ENCODE assay signal across 20 cellular contexts in the genomic region with DNA sequence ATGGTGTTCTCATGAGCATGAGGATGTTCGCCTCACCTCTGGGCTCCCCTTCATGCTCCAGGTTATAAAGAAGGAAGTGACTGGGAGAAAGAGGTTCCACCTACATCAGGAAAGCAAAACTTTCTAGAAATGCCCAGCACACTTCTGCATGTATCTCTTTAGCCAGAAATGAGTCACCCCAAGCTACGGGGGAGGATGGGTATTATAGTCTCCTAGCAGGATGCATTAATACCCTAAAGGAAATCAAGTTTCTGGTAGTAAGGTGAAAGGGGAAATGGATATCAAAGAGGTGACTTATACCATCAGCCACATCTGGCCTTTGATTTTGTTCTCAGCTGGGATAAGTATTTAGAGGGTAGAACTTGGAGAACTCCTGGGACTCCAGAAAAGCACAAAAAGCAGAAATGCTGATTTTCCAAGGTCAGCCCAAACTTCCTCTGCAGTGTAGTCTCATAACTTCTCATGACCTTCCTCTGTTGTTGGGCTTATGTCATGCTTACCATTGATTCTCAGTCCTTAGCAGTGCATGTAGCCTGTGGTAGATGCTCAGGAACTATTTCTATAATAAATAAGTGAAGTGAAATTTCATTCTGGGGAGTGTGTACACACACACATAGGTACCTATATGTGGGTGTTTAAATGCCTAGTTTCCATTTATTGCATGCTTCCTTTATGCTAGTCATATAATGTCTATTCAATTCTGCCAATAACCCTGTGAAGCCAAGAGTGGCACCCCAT.
DNase-seq lines count a peak whose midpoint lies in the region; ATAC-seq, FAIRE-seq and TF ChIP-seq lines count a peak whose summit lies in the region.
"Had no signal": no experiment of that assay in that cellular context is flagged by ENCODE, and none has a peak within 500 bp of the region (broad histone marks: within the 10 kb centered on the region; RNA-seq: fewer than 3 reads in every experiment).

No MANE protein-coding gene starts in this region.

- no peak overlapping the region for H3K4me3 Mint-ChIP-seq in astrocyte (ENCODE audit: unreplicated experiment)
- H3K4me3 Mint-ChIP-seq: CD4-positive, alpha-beta T cell had no signal

- 0 out of 2 replicates have a peak, but pooled peaks cover 5% of the 10 kb centered on the region for H3F3A ChIP-seq in Loucy (ENCODE audit: low read depth)

- H3K9me3 ChIP-seq in Loucy (ENCODE audit: insufficient read depth, low read depth, low read length) (no peaks in the 10 kb centered on the region), astrocyte (ENCODE audit: insufficient read depth, low read depth, low read length) (no peaks in the 10 kb centered on the region)
- H3K9me3 ChIP-seq: SK-N-SH had no signal

- H3K36me3 Mint-ChIP-seq in astrocyte (ENCODE audit: low read depth, unreplicated experiment): no peaks in the 10 kb centered on the region

- H3K79me2 ChIP-seq in Loucy (ENCODE audit: insufficient read depth, low read length) (no peaks in the 10 kb centered on the region), astrocyte (ENCODE audit: insufficient read depth, low read length) (no peaks in the 10 kb centered on the region)

- H3K4me1 ChIP-seq in Loucy (ENCODE audit: insufficient read depth, low read length, poor library complexity, severe bottlenecking) (peaks cover 17% of the 10 kb centered on the region), astrocyte (ENCODE audit: insufficient read depth, low read length) (peaks cover 3% of the 10 kb centered on the region)

- no peak for ATAC-seq in Right ventricle myocardium superior (ENCODE audit: poor library complexity)

- peak; percentile 6 for DNase-seq in EL
- no peak for DNase-seq in astrocyte (ENCODE audit: low read depth)
- DNase-seq in kidney tubule cell (ENCODE audit: low spot score): peak; percentile 58
- DNase-seq in GM19238 (ENCODE audit: insufficient read length, low spot score): no peak
- DNase-seq in iPS-NIHi7 (ENCODE audit: extremely low spot score): no peak
- no peak for DNase-seq in Right ventricle myocardium superior
- DNase-seq: CD4-positive, alpha-beta T cell; COR-L47; GF-D8; H7; Kasumi-1; NCI-H1105 treated with DMSO at 0.1 percent for 48 hours; NCI-H2081; NCI-H2171; NCI-H524 treated with DMSO at 0.1 percent for 48 hours; OCI-M1; RPMI8226; SIG-M5; SK-N-SH had no signal

- no peaks in the 10 kb centered on the region for H3K27me3 ChIP-seq in Loucy (ENCODE audit: insufficient read depth, low read length, poor library complexity, severe bottlenecking)
- no peaks in the 10 kb centered on the region for H3K27me3 ChIP-seq in astrocyte (ENCODE audit: insufficient read depth, low read length)

- H4K20me1 ChIP-seq in Loucy (ENCODE audit: insufficient read depth, low read length, poor library complexity, severe bottlenecking): no peaks in the 10 kb centered on the region
- H4K20me1 ChIP-seq in astrocyte (ENCODE audit: insufficient read depth, low read length): no peaks in the 10 kb centered on the region

- peak overlapping the region; percentile 11 for H3K27ac Mint-ChIP-seq in astrocyte (ENCODE audit: unreplicated experiment)
- H3K27ac Mint-ChIP-seq: CD4-positive, alpha-beta T cell had no signal

- H3K9me3 Mint-ChIP-seq in astrocyte (ENCODE audit: unreplicated experiment): no peaks in the 10 kb centered on the region
- H3K9me3 Mint-ChIP-seq: CD4-positive, alpha-beta T cell had no signal

- no peaks in the 10 kb centered on the region for H3K9me2 ChIP-seq in Loucy (replicated peaks; ENCODE audit: low read depth, low read length)
- H3K9me2 ChIP-seq: SK-N-SH had no signal

- no peak overlapping the region for H3K4me2 ChIP-seq in Loucy (ENCODE audit: low read depth, low read length, poor library complexity, severe bottlenecking)
- no peak overlapping the region for H3K4me2 ChIP-seq in astrocyte (ENCODE audit: low read length)
- H3K4me2 ChIP-seq: SK-N-SH had no signal

- intact Hi-C loops in Right ventricle myocardium superior (cut with DNase I): no loop called here

- no peak overlapping the region for H3K27ac ChIP-seq in astrocyte (ENCODE audit: low read depth, low read length)

- H3K36me3 ChIP-seq in Loucy (ENCODE audit: insufficient read depth, low read length) (no peaks in the 10 kb centered on the region), astrocyte (ENCODE audit: insufficient read depth, low read length) (no peaks in the 10 kb centered on the region)

- no peaks in the 10 kb centered on the region for H3K27me3 Mint-ChIP-seq in astrocyte (ENCODE audit: low read depth, unreplicated experiment)
- H3K27me3 Mint-ChIP-seq: CD4-positive, alpha-beta T cell had no signal

- H3K4me1 Mint-ChIP-seq in astrocyte (ENCODE audit: low read depth, unreplicated experiment): peaks cover 20% of the 10 kb centered on the region

- H3K4me3 ChIP-seq in Loucy (ENCODE audit: low read length, poor library complexity, severe bottlenecking) (no peak overlapping the region), astrocyte (ENCODE audit: insufficient read depth, low read depth, low read length) (no peak overlapping the region)

- TF ChIP-seq CTCF in Loucy (conservative IDR thresholded peaks at IDR 0.05; ENCODE audit: low read length): no peak
- no peak for TF ChIP-seq CTCF in astrocyte (IDR thresholded peaks at IDR 0.05; ENCODE audit: insufficient read depth, low read depth, low read length)

- H2AFZ ChIP-seq in Loucy (ENCODE audit: low read length) (0 out of 2 replicates have a peak overlapping the region, but pooled peaks have one; percentile 24), astrocyte (ENCODE audit: low read depth, low read length) (no peak overlapping the region)

- no peak for FAIRE-seq in astrocyte (lab: Jason Lieb, UNC)

- H3K9ac ChIP-seq in Loucy (ENCODE audit: low read depth, low read length, poor library complexity, severe bottlenecking): no peak overlapping the region
- H3K9ac ChIP-seq in astrocyte (ENCODE audit: low read length): no peak overlapping the region
- H3K9ac ChIP-seq: SK-N-SH had no signal

Comparison
In these comparisons a context has a peak if more than half of its experiments do, and no peak if none do; other contexts are left out.
1. DNase-seq: peak in EL (single experiment) and kidney tubule cell (single experiment); none in astrocyte (single experiment), GM19238 (single experiment), iPS-NIHi7 (single experiment) and Right ventricle myocardium superior (single experiment).